In genomic region chr20:50376888-50377459, GRCh38 we compare ENCODE assay signal across 1 cellular context.
TF ChIP-seq lines count a peak whose summit lies in the region.

No MANE protein-coding gene starts in this region.

TF ChIP-seq in HepG2, 621 proteins besides CTCF, POLR2A, EP300 and RAD21 (continued from another document):
- no peak for TF ChIP-seq ATF6 (CRISPR knock-in tag; conservative IDR thresholded peaks at IDR 0.05)
- no peak for TF ChIP-seq SATB2 (CRISPR knock-in tag; IDR thresholded peaks at IDR 0.05)
- no peak for TF ChIP-seq SNAI1 (CRISPR knock-in tag; IDR thresholded peaks at IDR 0.05; ENCODE audit: borderline replicate concordance)
- TF ChIP-seq LBX2 (CRISPR knock-in tag; IDR thresholded peaks at IDR 0.05; ENCODE audit: borderline replicate concordance) = 0 out of 2 replicates have a peak, but pooled peaks have one; percentile 47
- no peak for TF ChIP-seq ZNF180 (CRISPR knock-in tag; IDR thresholded peaks at IDR 0.05; ENCODE audit: borderline replicate concordance, low read depth)
- no peak for TF ChIP-seq ESRRA (CRISPR knock-in tag; IDR thresholded peaks at IDR 0.05; ENCODE audit: low read depth)
- TF ChIP-seq TBP (CRISPR knock-in tag; IDR thresholded peaks at IDR 0.05) = no peak
- TF ChIP-seq ARNT2 (CRISPR knock-in tag; IDR thresholded peaks at IDR 0.05; ENCODE audit: low read depth) = no peak
- TF ChIP-seq GPBP1L1 (CRISPR knock-in tag; IDR thresholded peaks at IDR 0.05) = no peak
- no peak for TF ChIP-seq HINFP (CRISPR knock-in tag; IDR thresholded peaks at IDR 0.05; ENCODE audit: low read depth)
- no peak for TF ChIP-seq PRMT3 (CRISPR knock-in tag; IDR thresholded peaks at IDR 0.05; ENCODE audit: borderline replicate concordance, low read depth)
- TF ChIP-seq MTF2 (CRISPR knock-in tag; IDR thresholded peaks at IDR 0.05; ENCODE audit: borderline replicate concordance) = no peak
- TF ChIP-seq KDM1A (CRISPR knock-in tag; IDR thresholded peaks at IDR 0.05) = no peak
- TF ChIP-seq SOX13 (IDR thresholded peaks at IDR 0.05) = no peak
- TF ChIP-seq SOX13 (CRISPR knock-in tag; conservative IDR thresholded peaks at IDR 0.05 in 1 of 2, IDR thresholded peaks at IDR 0.05 in 1 of 2) = no peak
- TF ChIP-seq AGO2 (optimal IDR thresholded peaks at IDR 0.05; ENCODE audit: low read depth, low read length) = no peak
- TF ChIP-seq HNRNPL (IDR thresholded peaks at IDR 0.05; ENCODE audit: low read depth, low read length) = peak; percentile 69
- 0 out of 2 replicates have a peak, but pooled peaks have one; percentile 30 for TF ChIP-seq ZNF572 (CRISPR knock-in tag; IDR thresholded peaks at IDR 0.05)
- no peak for TF ChIP-seq PHF8 (CRISPR knock-in tag; IDR thresholded peaks at IDR 0.05)
- TF ChIP-seq XRCC5 (optimal IDR thresholded peaks at IDR 0.05; ENCODE audit: low read length) = no peak
- no peak; the same call in 1 of the 2 replicates for TF ChIP-seq ZNF788 (CRISPR knock-in tag; IDR thresholded peaks at IDR 0.05; ENCODE audit: borderline replicate concordance)
- TF ChIP-seq ZNF430 (CRISPR knock-in tag; IDR thresholded peaks at IDR 0.05) = no peak
- no peak for TF ChIP-seq ZNF850 (CRISPR knock-in tag; conservative IDR thresholded peaks at IDR 0.05)
- no peak for TF ChIP-seq SSRP1 (CRISPR knock-in tag; IDR thresholded peaks at IDR 0.05)
- no peak for TF ChIP-seq ZNF737 (CRISPR knock-in tag; IDR thresholded peaks at IDR 0.05; ENCODE audit: borderline replicate concordance)
- TF ChIP-seq RBAK (CRISPR knock-in tag; IDR thresholded peaks at IDR 0.05) = no peak
- TF ChIP-seq DMTF1 (CRISPR knock-in tag; IDR thresholded peaks at IDR 0.05) = no peak
- no peak for TF ChIP-seq ZNF574 (CRISPR knock-in tag; IDR thresholded peaks at IDR 0.05)
- no peak for TF ChIP-seq ZNF747 (CRISPR knock-in tag; IDR thresholded peaks at IDR 0.05; ENCODE audit: borderline replicate concordance)
- TF ChIP-seq ZNF549 (CRISPR knock-in tag; IDR thresholded peaks at IDR 0.05) = no peak
- no peak for TF ChIP-seq SNRNP70 (IDR thresholded peaks at IDR 0.05; ENCODE audit: low read depth, low read length)
- 0 out of 2 replicates have a peak, but pooled peaks have one; percentile 12 for TF ChIP-seq SALL1 (CRISPR knock-in tag; IDR thresholded peaks at IDR 0.05)
- no peak for TF ChIP-seq ZNF781 (CRISPR knock-in tag; IDR thresholded peaks at IDR 0.05; ENCODE audit: borderline replicate concordance, not compliant biosample characterization)
- no peak for TF ChIP-seq ZNF776 (CRISPR knock-in tag; IDR thresholded peaks at IDR 0.05)
- TF ChIP-seq TAF15 (IDR thresholded peaks at IDR 0.05; ENCODE audit: low read depth, low read length, poor library complexity, severe bottlenecking) = no peak
- no peak for TF ChIP-seq SP5 (CRISPR knock-in tag; IDR thresholded peaks at IDR 0.05; ENCODE audit: borderline replicate concordance, low read depth)
- TF ChIP-seq SMARCE1 (IDR thresholded peaks at IDR 0.05; ENCODE audit: borderline replicate concordance) = no peak
- TF ChIP-seq SMARCC2 (IDR thresholded peaks at IDR 0.05) = no peak
- TF ChIP-seq THYN1 (CRISPR knock-in tag; IDR thresholded peaks at IDR 0.05; ENCODE audit: borderline replicate concordance, low read depth) = no peak
- TF ChIP-seq ZNF318 (CRISPR knock-in tag; IDR thresholded peaks at IDR 0.05) = no peak
- TF ChIP-seq CBFB (CRISPR knock-in tag; IDR thresholded peaks at IDR 0.05) = no peak
- TF ChIP-seq HNF4G (IDR thresholded peaks at IDR 0.05; ENCODE audit: borderline replicate concordance, low read depth, low read length) = no peak
- TF ChIP-seq HNF4G (CRISPR knock-in tag; IDR thresholded peaks at IDR 0.05; ENCODE audit: borderline replicate concordance, low read depth) = no peak
- no peak for TF ChIP-seq ONECUT2 (CRISPR knock-in tag; IDR thresholded peaks at IDR 0.05)
- TF ChIP-seq U2AF1 (optimal IDR thresholded peaks at IDR 0.05; ENCODE audit: low read depth, low read length) = no peak
- TF ChIP-seq CBX5 (CRISPR knock-in tag; IDR thresholded peaks at IDR 0.05; ENCODE audit: borderline replicate concordance) = no peak
- no peak for TF ChIP-seq GABPB1 (CRISPR knock-in tag; IDR thresholded peaks at IDR 0.05)
- no peak for TF ChIP-seq FOXK1 (CRISPR knock-in tag; IDR thresholded peaks at IDR 0.05; ENCODE audit: borderline replicate concordance, low read depth)
